Comparison of ENCODE assay signal across 10 cellular contexts in genomic region chrX:33183366-33183765, GRCh38. TPM values are rescaled to one million over a fixed set of nuclear protein-coding genes. Genes with fewer than 3 reads are reported as not detected.
DNase-seq lines count a peak whose midpoint lies in the region; ATAC-seq and TF ChIP-seq lines count a peak whose summit lies in the region.
"Had no signal": no experiment of that assay in that cellular context is flagged by ENCODE, and none has a peak within 500 bp of the region (broad histone marks: within the 10 kb centered on the region; RNA-seq: fewer than 3 reads in every experiment).

No MANE protein-coding gene starts in this region.

- CTCF ChIA-PET in AG04450 (lab: Charles Lee) = no interaction called here
- CTCF ChIA-PET in activated CD4-positive, alpha-beta T cell treated with anti-CD3 and anti-CD28 coated beads for 36 hours (lab: Charles Lee) = no interaction called here
- CTCF ChIA-PET in CD8-positive, alpha-beta T cell (lab: Charles Lee) = no interaction called here

- H3K4me3 Mint-ChIP-seq in activated CD4-positive, alpha-beta T cell treated with anti-CD3 and anti-CD28 coated beads for 36 hours = no peak overlapping the region
- H3K4me3 Mint-ChIP-seq in CD8-positive, alpha-beta T cell = no peak overlapping the region
- H3K4me3 Mint-ChIP-seq: activated T-cell treated with anti-CD3 and anti-CD28 coated beads, Interleukin-2, amount 50 U/mL, for 4 hours had no signal

- peaks cover 2% of the 10 kb centered on the region for H3K9me3 Mint-ChIP-seq in activated CD4-positive, alpha-beta T cell treated with anti-CD3 and anti-CD28 coated beads for 36 hours (ENCODE audit: low read depth)
- H3K9me3 Mint-ChIP-seq in CD8-positive, alpha-beta T cell = peaks cover 3% of the 10 kb centered on the region

- H3K4me3 ChIP-seq in AG04450 (ENCODE audit: low read depth, low read length) (no peak overlapping the region), colonic mucosa (no peak overlapping the region)
- H3K4me3 ChIP-seq in CD8-positive, alpha-beta T cell (ENCODE audit: low read depth, low read length) = no peak overlapping the region

- H3K36me3 ChIP-seq in colonic mucosa = no peaks in the 10 kb centered on the region
- H3K36me3 ChIP-seq in CD8-positive, alpha-beta T cell (ENCODE audit: insufficient read depth, low read length) = no peaks in the 10 kb centered on the region

- TF ChIP-seq CTCF in AG04450 (IDR thresholded peaks at IDR 0.05; ENCODE audit: low read depth, low read length) (no peak), colonic mucosa (IDR thresholded peaks at IDR 0.05) (no peak)
- TF ChIP-seq CTCF in CD8-positive, alpha-beta T cell (IDR thresholded peaks at IDR 0.05) = no peak

- no peaks in the 10 kb centered on the region for H3K36me3 Mint-ChIP-seq in activated CD4-positive, alpha-beta T cell treated with anti-CD3 and anti-CD28 coated beads for 36 hours (ENCODE audit: low read depth)
- no peaks in the 10 kb centered on the region for H3K36me3 Mint-ChIP-seq in CD8-positive, alpha-beta T cell

- no peak overlapping the region for H3K9ac ChIP-seq in colonic mucosa (ENCODE audit: low read depth in 2 of 2, low read length in 2 of 2)

- no peaks in the 10 kb centered on the region for H3K27me3 Mint-ChIP-seq in activated CD4-positive, alpha-beta T cell treated with anti-CD3 and anti-CD28 coated beads for 36 hours
- H3K27me3 Mint-ChIP-seq in CD8-positive, alpha-beta T cell (ENCODE audit: low read depth) = no peaks in the 10 kb centered on the region

- no peak overlapping the region for H3K27ac Mint-ChIP-seq in activated CD4-positive, alpha-beta T cell treated with anti-CD3 and anti-CD28 coated beads for 36 hours
- no peak overlapping the region for H3K27ac Mint-ChIP-seq in CD8-positive, alpha-beta T cell

- peak; percentile 44 for DNase-seq in AG04450 (ENCODE audit: low read depth, low spot score)
- peak; percentile 0 for DNase-seq in M059J (ENCODE audit: low read depth)
- DNase-seq in colonic mucosa = peak; percentile 16
- peak; percentile 12 for DNase-seq in middle frontal gyrus (ENCODE audit: extremely low spot score, low spot score)
- no peak for DNase-seq in GF-D8 (lab: John Stamatoyannopoulos, UW)
- no peak for DNase-seq in activated CD4-positive, alpha-beta T cell treated with anti-CD3 and anti-CD28 coated beads for 36 hours
- no peak for DNase-seq in effector CD4-positive, alpha-beta T cell
- no peak for DNase-seq in CD8-positive, alpha-beta T cell
- DNase-seq: activated T-cell treated with anti-CD3 and anti-CD28 coated beads, Interleukin-2, amount 50 U/mL, for 4 hours; NCI-H2171 treated with DMSO at 0.1 percent for 48 hours had no signal

- no peak for ATAC-seq in activated CD4-positive, alpha-beta T cell treated with anti-CD3 and anti-CD28 coated beads for 36 hours
- ATAC-seq in CD8-positive, alpha-beta T cell = no peak
- ATAC-seq: activated T-cell treated with anti-CD3 and anti-CD28 coated beads, Interleukin-2, amount 50 U/mL, for 4 hours had no signal

- POLR2A ChIA-PET in AG04450 (lab: Yijun Ruan, JAX) = no interaction called here
- POLR2A ChIA-PET in activated CD4-positive, alpha-beta T cell treated with anti-CD3 and anti-CD28 coated beads for 36 hours (lab: Charles Lee) = no interaction called here
- POLR2A ChIA-PET in CD8-positive, alpha-beta T cell (lab: Charles Lee) = no interaction called here

- H3K9me3 ChIP-seq in AG04450 (ENCODE audit: control insufficient read depth, insufficient read depth, low read length) = no peaks in the 10 kb centered on the region
- no peaks in the 10 kb centered on the region for H3K9me3 ChIP-seq in colonic mucosa
- no peaks in the 10 kb centered on the region for H3K9me3 ChIP-seq in CD8-positive, alpha-beta T cell (ENCODE audit: low read length)

- H3K27ac ChIP-seq in AG04450 (ENCODE audit: low read depth, low read length) = peak overlapping the region; percentile 21
- no peak overlapping the region for H3K27ac ChIP-seq in colonic mucosa
- no peak overlapping the region for H3K27ac ChIP-seq in CD8-positive, alpha-beta T cell (ENCODE audit: low read depth, low read length)

- no peaks in the 10 kb centered on the region for H3K4me1 ChIP-seq in colonic mucosa
- H3K4me1 ChIP-seq in CD8-positive, alpha-beta T cell (ENCODE audit: insufficient read depth, low read length) = no peaks in the 10 kb centered on the region

- intact Hi-C loops in colonic mucosa (cut with DNase I) = no loop called here
- intact Hi-C loops in activated CD4-positive, alpha-beta T cell treated with anti-CD3 and anti-CD28 coated beads for 36 hours (cut with DNase I, micrococcal nuclease) = loop anchor here in 1 of 2 experiments (10.0 kb wide), 1 partner anchor 61 kb away; no protein-coding TSS in a partner anchor
- intact Hi-C loops in CD8-positive, alpha-beta T cell (cut with DNase I, micrococcal nuclease) = no loop called here

- H3K27me3 ChIP-seq in AG04450 (ENCODE audit: control insufficient read depth, insufficient read depth, low read length) = no peaks in the 10 kb centered on the region
- no peaks in the 10 kb centered on the region for H3K27me3 ChIP-seq in colonic mucosa
- no peaks in the 10 kb centered on the region for H3K27me3 ChIP-seq in CD8-positive, alpha-beta T cell (ENCODE audit: insufficient read depth, low read length)

- H3K4me1 Mint-ChIP-seq in activated CD4-positive, alpha-beta T cell treated with anti-CD3 and anti-CD28 coated beads for 36 hours = no peaks in the 10 kb centered on the region
- H3K4me1 Mint-ChIP-seq in CD8-positive, alpha-beta T cell (ENCODE audit: low read depth) = no peaks in the 10 kb centered on the region

RNA-seq across cellular contexts. Expression of gene DMD, which starts 28.0 kb away (rescaled TPM):
- polyA plus RNA-seq in AG04450 (2011; rRNA removed) = 6.6 and 7.6 TPM in 2 replicates
- polyA minus RNA-seq in AG04450 (2011; rRNA and poly(A)+ RNA removed) = 11.7 and 16.9 TPM in 2 replicates
- total RNA-seq in M059J (2014; rRNA removed; shearing (Covaris generic)) = 1.1 and 4.9 TPM in 2 replicates
- total RNA-seq in colonic mucosa = 10 to 100 TPM in 1 of 2 donors, 1 to 10 TPM in 1; 7.3 to 24.5 TPM
- total RNA-seq in activated CD4-positive, alpha-beta T cell treated with anti-CD3 and anti-CD28 coated beads for 36 hours = 1 to 10 TPM in 1 of 2 experiments, under 1 TPM in 1; 0.85 to 1.8 TPM
- total RNA-seq in CD8-positive, alpha-beta T cell = under 1 TPM in 1 of 2 experiments, not detected in 1; 0.31 TPM

Comparison
In these comparisons a context has a peak if more than half of its experiments do, and no peak if none do; other contexts are left out.
1. DNase-seq: peak in AG04450 (single experiment), M059J (single experiment), colonic mucosa (single experiment) and middle frontal gyrus (single experiment); none in GF-D8 (single experiment), activated CD4-positive, alpha-beta T cell treated with anti-CD3 and anti-CD28 coated beads for 36 hours (single experiment), effector CD4-positive, alpha-beta T cell (single experiment) and CD8-positive, alpha-beta T cell (0 of 7).